29 cellular contexts compared by ENCODE assay signal in genomic region chr12:3325736-3326135, GRCh38.
"Had no signal": no experiment of that assay in that cellular context is flagged by ENCODE, and none has a peak within 500 bp of the region (broad histone marks: within the 10 kb centered on the region; RNA-seq: fewer than 3 reads in every experiment).

No MANE protein-coding gene starts in this region.

- DNase-seq: naive thymus-derived CD8-positive, alpha-beta T cell; nephron progenitor cell; nucleus accumbens; ovary; sigmoid colon; small intestine; stimulated activated CD4-positive, alpha-beta T cell treated with anti-CD3 and anti-CD28 coated beads, Interleukin-15, amount 100 ng/mL, for 24 hours; stimulated activated CD4-positive, alpha-beta T cell treated with anti-CD3 and anti-CD28 coated beads, Interleukin-2, amount 100 ng/mL, for 24 hours; stimulated activated CD4-positive, alpha-beta T cell treated with anti-CD3 and anti-CD28 coated beads, Interleukin-2, amount 100 ng/mL, for 48 hours; stimulated activated CD4-positive, alpha-beta T cell treated with anti-CD3 and anti-CD28 coated beads, Interleukin-4, amount 100 ng/mL, for 24 hours; stimulated activated naive B cell treated with anti-CD40 and anti-IgM and Interleukin-4, amounts not matched to agents 10 μg/mL and 1 μg/mL and 100 μg/mL, for 72 hours; stimulated activated naive CD4-positive, alpha-beta T cell treated with Interleukin-2 at 50 U/mL for 16 hours; stomach; tibial artery; transverse colon; upper lobe of right lung; uterus had no signal

- H3K36me3 ChIP-seq: neutrophil, ovary, right lobe of liver, sigmoid colon, stomach, thoracic aorta, tibial artery, transverse colon, upper lobe of right lung, uterus had no signal

- H3K27ac ChIP-seq: neutrophil, ovary, parathyroid adenoma, psoas muscle, right lobe of liver, sigmoid colon, stomach, thoracic aorta, tibial artery, transverse colon, upper lobe of right lung, uterus had no signal

- H3K9me3 ChIP-seq: neutrophil, ovary, psoas muscle, right lobe of liver, sigmoid colon, stomach, thoracic aorta, tibial artery, transverse colon, upper lobe of right lung, uterus had no signal

- H3K79me2 ChIP-seq: parathyroid adenoma had no signal

- H3K4me3 Mint-ChIP-seq: naive thymus-derived CD8-positive, alpha-beta T cell; natural killer cell treated with Interleukin-12 subunit alpha and Interleukin-12 subunit beta and Interleukin-15 and Interleukin-18, amount 100 ng/mL, for 72 hours; nephron progenitor cell; neural crest cell; stimulated activated effector memory CD8-positive, alpha-beta T cell treated with anti-CD3 and anti-CD28 coated beads, Interleukin-12 subunit alpha, Interleukin-12 subunit beta, amount 100 ng/mL, for 72 hours; stimulated activated naive B cell treated with anti-CD40 and anti-IgM and Interleukin-4, amounts not matched to agents 10 μg/mL and 1 μg/mL and 100 μg/mL, for 72 hours; stimulated activated naive CD8-positive, alpha-beta T cell treated with anti-CD3 and anti-CD28 coated beads, Interleukin-15, Interleukin-2, amounts not matched to agents 100 ng/mL and 50 ng/mL, for 24 hours; type B pancreatic cell had no signal

- H3K4me1 Mint-ChIP-seq: naive thymus-derived CD8-positive, alpha-beta T cell; neural crest cell; stimulated activated effector memory CD8-positive, alpha-beta T cell treated with anti-CD3 and anti-CD28 coated beads, Interleukin-12 subunit alpha, Interleukin-12 subunit beta, amount 100 ng/mL, for 72 hours; stimulated activated naive B cell treated with anti-CD40 and anti-IgM and Interleukin-4, amounts not matched to agents 10 μg/mL and 1 μg/mL and 100 μg/mL, for 72 hours had no signal

- H3K27ac Mint-ChIP-seq: naive thymus-derived CD8-positive, alpha-beta T cell; natural killer cell treated with Interleukin-12 subunit alpha and Interleukin-12 subunit beta and Interleukin-15 and Interleukin-18, amount 100 ng/mL, for 72 hours; nephron progenitor cell; progenitor cell of endocrine pancreas; stimulated activated effector memory CD8-positive, alpha-beta T cell treated with anti-CD3 and anti-CD28 coated beads, Interleukin-12 subunit alpha, Interleukin-12 subunit beta, amount 100 ng/mL, for 72 hours; stimulated activated naive B cell treated with anti-CD40 and anti-IgM and Interleukin-4, amounts not matched to agents 10 μg/mL and 1 μg/mL and 100 μg/mL, for 72 hours; stimulated activated naive CD8-positive, alpha-beta T cell treated with anti-CD3 and anti-CD28 coated beads, Interleukin-15, Interleukin-2, amounts not matched to agents 100 ng/mL and 50 ng/mL, for 24 hours; type B pancreatic cell had no signal

- H2AFZ ChIP-seq: parathyroid adenoma had no signal

- H3K4me1 ChIP-seq: parathyroid adenoma, right lobe of liver, sigmoid colon, stomach, tibial artery, transverse colon, upper lobe of right lung, uterus had no signal

- H3K27me3 ChIP-seq: ovary, right lobe of liver, sigmoid colon, stomach, transverse colon, upper lobe of right lung, uterus had no signal

- H3K9me3 Mint-ChIP-seq: naive thymus-derived CD8-positive, alpha-beta T cell; natural killer cell treated with Interleukin-12 subunit alpha and Interleukin-12 subunit beta and Interleukin-15 and Interleukin-18, amount 100 ng/mL, for 72 hours; nephron progenitor cell; neural crest cell; stimulated activated effector memory CD8-positive, alpha-beta T cell treated with anti-CD3 and anti-CD28 coated beads, Interleukin-12 subunit alpha, Interleukin-12 subunit beta, amount 100 ng/mL, for 72 hours; stimulated activated naive CD8-positive, alpha-beta T cell treated with anti-CD3 and anti-CD28 coated beads, Interleukin-15, Interleukin-2, amounts not matched to agents 100 ng/mL and 50 ng/mL, for 24 hours; type B pancreatic cell had no signal

- H3K4me3 ChIP-seq: ovary, psoas muscle, right lobe of liver, sigmoid colon, stomach, thoracic aorta, tibial artery, transverse colon, upper lobe of right lung, uterus had no signal

- H3K27me3 Mint-ChIP-seq: stimulated activated naive CD8-positive, alpha-beta T cell treated with anti-CD3 and anti-CD28 coated beads, Interleukin-15, Interleukin-2, amounts not matched to agents 100 ng/mL and 50 ng/mL, for 24 hours had no signal

- H3K36me3 Mint-ChIP-seq: naive thymus-derived CD8-positive, alpha-beta T cell; natural killer cell treated with Interleukin-12 subunit alpha and Interleukin-12 subunit beta and Interleukin-15 and Interleukin-18, amount 100 ng/mL, for 72 hours; stimulated activated effector memory CD8-positive, alpha-beta T cell treated with anti-CD3 and anti-CD28 coated beads, Interleukin-12 subunit alpha, Interleukin-12 subunit beta, amount 100 ng/mL, for 72 hours; stimulated activated naive B cell treated with anti-CD40 and anti-IgM and Interleukin-4, amounts not matched to agents 10 μg/mL and 1 μg/mL and 100 μg/mL, for 72 hours; type B pancreatic cell had no signal

- ATAC-seq: naive thymus-derived CD8-positive, alpha-beta T cell; natural killer cell treated with Interleukin-12 subunit alpha and Interleukin-12 subunit beta and Interleukin-15 and Interleukin-18, amount 100 ng/mL, for 72 hours; right cardiac atrium; right lobe of liver; stimulated activated effector memory CD8-positive, alpha-beta T cell treated with anti-CD3 and anti-CD28 coated beads, Interleukin-12 subunit alpha, Interleukin-12 subunit beta, amount 100 ng/mL, for 72 hours; stimulated activated naive B cell treated with anti-CD40 and anti-IgM and Interleukin-4, amounts not matched to agents 10 μg/mL and 1 μg/mL and 100 μg/mL, for 72 hours; upper lobe of right lung had no signal
